Comparison of ENCODE assay signal across 10 cellular contexts in the genomic region with DNA sequence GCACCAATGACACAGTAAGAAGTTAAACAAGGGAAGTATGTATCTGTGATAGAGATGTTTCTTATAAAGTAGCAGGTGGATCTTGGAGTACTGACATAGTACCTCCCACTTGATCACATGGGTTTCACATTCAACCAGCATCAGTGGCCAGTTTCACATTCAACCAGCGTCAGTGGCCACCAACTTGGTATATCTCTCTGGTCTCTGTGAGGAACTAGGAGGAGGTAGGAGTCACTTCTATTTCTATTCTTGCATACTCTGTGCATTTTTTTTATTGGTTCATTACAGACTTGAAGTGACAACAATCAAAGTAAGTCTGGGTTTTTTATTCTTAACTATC.
DNase-seq lines count a peak whose midpoint lies in the region; ATAC-seq and TF ChIP-seq lines count a peak whose summit lies in the region.
"Had no signal": no experiment of that assay in that cellular context is flagged by ENCODE, and none has a peak within 500 bp of the region (broad histone marks: within the 10 kb centered on the region; RNA-seq: fewer than 3 reads in every experiment).

No MANE protein-coding gene starts in this region.

- peak; percentile 96 for ATAC-seq in GM18519 (IDR thresholded peaks at IDR 0.05; ENCODE audit: low FRiP score, unreplicated experiment)
- peak; percentile 99 for ATAC-seq in GM21447 (IDR thresholded peaks at IDR 0.05; ENCODE audit: unreplicated experiment)
- ATAC-seq in HG03175 (IDR thresholded peaks at IDR 0.05; ENCODE audit: unreplicated experiment): peak; percentile 100
- ATAC-seq: mucosa of descending colon had no signal

- WGBS in thyroid gland, 2 donors: 3 to 34% methylated on average over 1 of the region's 1 CpG

- TF ChIP-seq CTCF in choroid plexus epithelial cell (conservative IDR thresholded peaks at IDR 0.05; ENCODE audit: low read depth, low read length): no peak
- TF ChIP-seq CTCF in thyroid gland (IDR thresholded peaks at IDR 0.05): no peak

- H3K9me3 ChIP-seq in thyroid gland: no peaks in the 10 kb centered on the region
- H3K9me3 ChIP-seq: mucosa of descending colon, SJCRH30 had no signal

- no peaks in the 10 kb centered on the region for H3K36me3 ChIP-seq in thyroid gland
- H3K36me3 ChIP-seq: SJCRH30 had no signal

- no peak overlapping the region for H3K27ac ChIP-seq in thyroid gland
- H3K27ac ChIP-seq: SJCRH30 had no signal

- intact Hi-C loops in thyroid gland (cut with DNase I) (loop anchor here (10.0 kb wide), 1 partner anchor 550 kb away; no protein-coding TSS in a partner anchor), posterior vena cava (cut with DNase I) (no loop called here)

- H3K27me3 ChIP-seq in thyroid gland: no peaks in the 10 kb centered on the region
- H3K27me3 ChIP-seq: SJCRH30 had no signal

- H3K4me3 ChIP-seq in choroid plexus epithelial cell (ENCODE audit: low read depth, low read length) (no peak overlapping the region), thyroid gland (replicated peaks in 1 of 3) (no peak overlapping the region)
- H3K4me3 ChIP-seq: mucosa of descending colon, SJCRH30 had no signal

- no peak for TF ChIP-seq POLR2A in thyroid gland (IDR thresholded peaks at IDR 0.05)

- DNase-seq in choroid plexus epithelial cell (ENCODE audit: low read depth) (peak; percentile 15), thyroid gland (no peak), posterior vena cava (ENCODE audit: low spot score) (no peak), DMS 273 (lab: John Stamatoyannopoulos, UW; ENCODE audit: unreplicated experiment) (no peak), SHP77 (lab: John Stamatoyannopoulos, UW) (no peak)

- no peaks in the 10 kb centered on the region for H3K4me1 ChIP-seq in thyroid gland
